ENCODE assay signal across 18 cellular contexts in genomic region chr4:28229092-28229491, GRCh38.
A peak's percentile ranks its signal among the peaks of the same experiment; 100 is the strongest.
DNase-seq lines count a peak whose midpoint lies in the region; ATAC-seq, FAIRE-seq and TF ChIP-seq lines count a peak whose summit lies in the region.
"Had no signal": no experiment of that assay in that cellular context is flagged by ENCODE, and none has a peak within 500 bp of the region (broad histone marks: within the 10 kb centered on the region; RNA-seq: fewer than 3 reads in every experiment).

No MANE protein-coding gene starts in this region.

- peaks cover 9% of the 10 kb centered on the region for H3K4me1 Mint-ChIP-seq in Caco-2 (ENCODE audit: low read depth, unreplicated experiment)
- peaks cover 27% of the 10 kb centered on the region for H3K4me1 Mint-ChIP-seq in neural progenitor cell
- no peaks in the 10 kb centered on the region for H3K4me1 Mint-ChIP-seq in activated CD8-positive, alpha-beta T cell treated with anti-CD3 and anti-CD28 coated beads for 36 hours (ENCODE audit: low read depth)
- H3K4me1 Mint-ChIP-seq: activated CD4-positive, alpha-beta T cell treated with anti-CD3 and anti-CD28 coated beads for 36 hours had no signal

- H3K4me1 ChIP-seq in Caco-2 (peaks cover 17% of the 10 kb centered on the region; the same call in 1 of the 2 replicates), PC-3 (ENCODE audit: insufficient read depth, low read length) (peaks cover 35% of the 10 kb centered on the region), neural progenitor cell (peaks cover 18% of the 10 kb centered on the region), small intestine (ENCODE audit: control insufficient read depth in 2 of 2, insufficient read depth in 1 of 2, low read depth in 1 of 2, low read length in 1 of 2) (no peaks in the 10 kb centered on the region)
- H3K4me1 ChIP-seq: BE2C, pancreas had no signal

- H3K4me3 Mint-ChIP-seq in Caco-2 (ENCODE audit: unreplicated experiment): no peak overlapping the region
- H3K4me3 Mint-ChIP-seq in neural progenitor cell: no peak overlapping the region
- no peak overlapping the region for H3K4me3 Mint-ChIP-seq in activated CD8-positive, alpha-beta T cell treated with anti-CD3 and anti-CD28 coated beads for 36 hours
- H3K4me3 Mint-ChIP-seq: activated CD4-positive, alpha-beta T cell treated with anti-CD3 and anti-CD28 coated beads for 36 hours had no signal

- H4K20me1 ChIP-seq in PC-3 (ENCODE audit: low read length) (no peaks in the 10 kb centered on the region), neural progenitor cell (ENCODE audit: low read depth) (no peaks in the 10 kb centered on the region)

- ATAC-seq in PC-3 (peak; percentile 41), GM21717 (IDR thresholded peaks at IDR 0.05; ENCODE audit: unreplicated experiment) (no peak), HG03565 (IDR thresholded peaks at IDR 0.05; ENCODE audit: unreplicated experiment) (no peak)
- ATAC-seq in activated CD8-positive, alpha-beta T cell treated with anti-CD3 and anti-CD28 coated beads for 36 hours: no peak
- ATAC-seq: activated CD4-positive, alpha-beta T cell treated with anti-CD3 and anti-CD28 coated beads for 36 hours; K562; Panc1; pancreas had no signal

- TF ChIP-seq CTCF in Caco-2 (IDR thresholded peaks at IDR 0.05; ENCODE audit: insufficient read depth in 1 of 2, low read depth in 1 of 2, low read length in 1 of 2, severe bottlenecking in 1 of 2, unreplicated experiment in 1 of 2): no peak
- no peak for TF ChIP-seq CTCF in PC-3 (conservative IDR thresholded peaks at IDR 0.05; ENCODE audit: low read depth, low read length)
- no peak for TF ChIP-seq CTCF in neural progenitor cell (IDR thresholded peaks at IDR 0.05)
- TF ChIP-seq CTCF in activated CD8-positive, alpha-beta T cell treated with anti-CD3 and anti-CD28 coated beads for 36 hours (IDR thresholded peaks at IDR 0.05): no peak

- H3F3A ChIP-seq in PC-3 (ENCODE audit: low read length, unreplicated experiment) (no peaks in the 10 kb centered on the region), neural progenitor cell (ENCODE audit: low read depth) (no peaks in the 10 kb centered on the region)

- no TSS peak for BruUV-seq in Caco-2 (replicated peaks; lab: Mats Ljungman, UMichigan)
- no TSS peak for BruUV-seq in PC-3 (replicated peaks; lab: Mats Ljungman, UMichigan)

- intact Hi-C loops in Caco-2 (cut with micrococcal nuclease; ENCODE audit: unreplicated experiment) (loop anchor here (5.0 to 10.0 kb wide), 4 partner anchors 148 to 458 kb away; no protein-coding TSS in a partner anchor), PC-3 (cut with micrococcal nuclease) (loop anchor here (5.0 to 10.0 kb wide), 6 partner anchors 123 to 853 kb away; no protein-coding TSS in a partner anchor)
- intact Hi-C loops in activated CD8-positive, alpha-beta T cell treated with anti-CD3 and anti-CD28 coated beads for 36 hours (cut with micrococcal nuclease): no loop called here

- no peaks in the 10 kb centered on the region for H3K9me2 ChIP-seq in PC-3 (replicated peaks; ENCODE audit: low read length)

- WGBS in small intestine, 3 donors: 50 to 52% (median 50%) methylated on average over 1 of the region's 1 CpG

- H3K9me3 ChIP-seq in Caco-2 (no peaks in the 10 kb centered on the region), PC-3 (ENCODE audit: low read length) (no peaks in the 10 kb centered on the region), neural progenitor cell (ENCODE audit: low read depth) (no peaks in the 10 kb centered on the region), small intestine (ENCODE audit: control insufficient read depth, low read depth) (peaks cover 1% of the 10 kb centered on the region)
- H3K9me3 ChIP-seq: BE2C, pancreas had no signal

- H3K36me3 ChIP-seq in Caco-2 (ENCODE audit: control insufficient read depth, insufficient read depth, low read length): no peaks in the 10 kb centered on the region
- no peaks in the 10 kb centered on the region for H3K36me3 ChIP-seq in PC-3 (ENCODE audit: low read depth, low read length)
- H3K36me3 ChIP-seq in neural progenitor cell: no peaks in the 10 kb centered on the region
- no peaks in the 10 kb centered on the region for H3K36me3 ChIP-seq in small intestine (ENCODE audit: control insufficient read depth in 2 of 2, insufficient read depth in 2 of 2, low read length in 2 of 2)
- H3K36me3 ChIP-seq: BE2C, pancreas had no signal

- POLR2A ChIA-PET in Caco-2 (lab: Charles Lee): no interaction called here
- POLR2A ChIA-PET in PC-3 (lab: Charles Lee; ENCODE audit: unreplicated experiment): no interaction called here
- POLR2A ChIA-PET in activated CD8-positive, alpha-beta T cell treated with anti-CD3 and anti-CD28 coated beads for 36 hours (lab: Charles Lee): no interaction called here

- H3K4me2 ChIP-seq in PC-3 (ENCODE audit: low read length) (peak overlapping the region; percentile 18; the same call in 1 of the 2 replicates), neural progenitor cell (no peak overlapping the region)

- H3K9ac ChIP-seq in PC-3 (ENCODE audit: low read length): no peak overlapping the region
- no peak overlapping the region for H3K9ac ChIP-seq in neural progenitor cell

- H3K27ac Mint-ChIP-seq in Caco-2 (ENCODE audit: unreplicated experiment) (peak overlapping the region; percentile 57), neural progenitor cell (no peak overlapping the region)
- no peak overlapping the region for H3K27ac Mint-ChIP-seq in activated CD8-positive, alpha-beta T cell treated with anti-CD3 and anti-CD28 coated beads for 36 hours
- H3K27ac Mint-ChIP-seq: activated CD4-positive, alpha-beta T cell treated with anti-CD3 and anti-CD28 coated beads for 36 hours had no signal

- no peaks in the 10 kb centered on the region for H3K36me3 Mint-ChIP-seq in Caco-2 (ENCODE audit: insufficient read depth, unreplicated experiment)
- H3K36me3 Mint-ChIP-seq in neural progenitor cell: no peaks in the 10 kb centered on the region
- no peaks in the 10 kb centered on the region for H3K36me3 Mint-ChIP-seq in activated CD8-positive, alpha-beta T cell treated with anti-CD3 and anti-CD28 coated beads for 36 hours (ENCODE audit: low read depth)

- peak overlapping the region; percentile 41 for H3K27ac ChIP-seq in PC-3 (ENCODE audit: low read length)
- peak overlapping the region; percentile 50 for H3K27ac ChIP-seq in epithelial cell of prostate
- no peak overlapping the region for H3K27ac ChIP-seq in neural progenitor cell
- no peak overlapping the region for H3K27ac ChIP-seq in small intestine (ENCODE audit: low read depth in 1 of 2, low read length in 1 of 2)
- H3K27ac ChIP-seq: pancreas had no signal

- no peaks in the 10 kb centered on the region for H3K9me3 Mint-ChIP-seq in Caco-2 (ENCODE audit: unreplicated experiment)
- H3K9me3 Mint-ChIP-seq in neural progenitor cell: no peaks in the 10 kb centered on the region
- no peaks in the 10 kb centered on the region for H3K9me3 Mint-ChIP-seq in activated CD8-positive, alpha-beta T cell treated with anti-CD3 and anti-CD28 coated beads for 36 hours

- peak overlapping the region; percentile 5; the same call in 1 of the 2 replicates for H2AFZ ChIP-seq in PC-3 (ENCODE audit: low read length)
- no peak overlapping the region for H2AFZ ChIP-seq in neural progenitor cell (replicated peaks)

- DNase-seq in Caco-2 (no peak), PC-3 (peak; percentile 76), epithelial cell of prostate (ENCODE audit: low read depth, low spot score) (peak; percentile 57), neural progenitor cell (ENCODE audit: low spot score) (peak; percentile 62), small intestine (no peak)
- DNase-seq in activated CD8-positive, alpha-beta T cell treated with anti-CD3 and anti-CD28 coated beads for 36 hours: no peak
- DNase-seq: activated CD4-positive, alpha-beta T cell treated with anti-CD3 and anti-CD28 coated beads for 36 hours; activated T-cell treated with anti-CD3 and anti-CD28 coated beads, Interleukin-2, amount 50 U/mL, for 1 hour; BE2C; DMS53; NCI-H1417; NCI-H510A; pancreas had no signal

- CTCF ChIA-PET in Caco-2 (lab: Charles Lee) (no interaction called here), PC-3 (lab: Charles Lee) (no interaction called here)
- CTCF ChIA-PET in activated CD8-positive, alpha-beta T cell treated with anti-CD3 and anti-CD28 coated beads for 36 hours (lab: Charles Lee): no interaction called here

- H3K27me3 ChIP-seq in Caco-2 (replicated peaks; ENCODE audit: control insufficient read depth, insufficient read depth, low read length): no peaks in the 10 kb centered on the region
- no peaks in the 10 kb centered on the region for H3K27me3 ChIP-seq in PC-3 (ENCODE audit: low read length)
- H3K27me3 ChIP-seq in neural progenitor cell: no peaks in the 10 kb centered on the region
- no peaks in the 10 kb centered on the region for H3K27me3 ChIP-seq in small intestine (ENCODE audit: control insufficient read depth in 2 of 2, insufficient read depth in 2 of 2, low read length in 2 of 2)
- H3K27me3 ChIP-seq: BE2C, pancreas had no signal

- H3K4me3 ChIP-seq in Caco-2 (ENCODE audit: low read depth, low read length) (no peak overlapping the region), PC-3 (ENCODE audit: low read length) (no peak overlapping the region), neural progenitor cell (no peak overlapping the region), small intestine (ENCODE audit: low read depth in 1 of 2, low read length in 2 of 2) (no peak overlapping the region)
- H3K4me3 ChIP-seq: K562, pancreas had no signal

- H3K27me3 Mint-ChIP-seq in Caco-2 (ENCODE audit: insufficient read depth, unreplicated experiment) (no peaks in the 10 kb centered on the region), neural progenitor cell (ENCODE audit: insufficient read depth, low read depth) (no peaks in the 10 kb centered on the region)
- H3K27me3 Mint-ChIP-seq in activated CD8-positive, alpha-beta T cell treated with anti-CD3 and anti-CD28 coated beads for 36 hours: no peaks in the 10 kb centered on the region
- H3K27me3 Mint-ChIP-seq: activated CD4-positive, alpha-beta T cell treated with anti-CD3 and anti-CD28 coated beads for 36 hours had no signal

- H3K79me2 ChIP-seq in PC-3 (ENCODE audit: low read length): no peaks in the 10 kb centered on the region
- no peaks in the 10 kb centered on the region for H3K79me2 ChIP-seq in neural progenitor cell (ENCODE audit: low read depth)

- FAIRE-seq in small intestine (lab: Jason Lieb, UNC): no peak
- FAIRE-seq: frontal cortex, K562, pancreas had no signal

Comparison
In these comparisons a context has a peak if more than half of its experiments do, and no peak if none do; other contexts are left out.
1. DNase-seq: peak in PC-3 (single experiment), epithelial cell of prostate (single experiment) and neural progenitor cell (single experiment); none in Caco-2 (0 of 2), small intestine (single experiment) and activated CD8-positive, alpha-beta T cell treated with anti-CD3 and anti-CD28 coated beads for 36 hours (single experiment).
2. H3K27ac ChIP-seq: peak in PC-3 (single experiment) and epithelial cell of prostate (single experiment); none in neural progenitor cell (single experiment) and small intestine (0 of 2).